In the genomic region with DNA sequence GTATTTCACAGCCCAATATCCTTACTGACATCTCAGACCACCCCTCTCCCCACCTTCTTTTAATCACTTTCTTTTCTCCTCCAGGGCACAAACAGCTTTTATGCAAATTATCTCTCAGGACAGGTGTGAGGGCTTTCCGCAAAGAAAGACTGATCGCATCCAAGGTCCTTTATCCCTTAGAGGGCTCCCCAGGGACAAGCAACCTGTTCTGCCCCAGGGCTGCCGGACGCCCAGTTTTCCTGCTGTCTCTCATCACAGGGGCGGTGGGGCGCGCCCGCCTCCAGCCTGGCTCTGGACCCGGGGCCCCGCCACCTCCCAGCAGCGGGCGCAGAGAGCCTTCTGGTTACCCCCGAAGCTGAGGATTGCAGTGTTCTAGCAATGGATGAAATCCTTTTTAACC, we compare ENCODE assay signal across 8 cellular contexts.
DNase-seq lines count a peak whose midpoint lies in the region; ATAC-seq and TF ChIP-seq lines count a peak whose summit lies in the region.

No MANE protein-coding gene starts in this region.

- H3K4me3 ChIP-seq in CD8-positive, alpha-beta T cell (ENCODE audit: low read depth, low read length) = peak overlapping the region; percentile 57
- peak overlapping the region; percentile 58 to 72 for H3K4me3 ChIP-seq in muscle layer of duodenum (ENCODE audit: low read depth in 1 of 2, low read length in 2 of 2)

- H3K4me1 ChIP-seq in CD8-positive, alpha-beta T cell (ENCODE audit: insufficient read depth, low read length) = peaks cover 20% of the 10 kb centered on the region
- H3K4me1 ChIP-seq in muscle layer of duodenum (ENCODE audit: control insufficient read depth in 1 of 2, insufficient read depth in 2 of 2, low read length in 2 of 2) = peaks cover 7 to 8% of the 10 kb centered on the region in 2 donors

- POLR2A ChIA-PET in CD8-positive, alpha-beta T cell (lab: Charles Lee) = interaction anchor here (1.2 to 2.3 kb wide), 6 partner anchors 11 to 1109 kb away, joined by 3 to 15 read pairs (median 5); a partner anchor contains a TSS

- no peaks in the 10 kb centered on the region for H3K36me3 ChIP-seq in CD8-positive, alpha-beta T cell (ENCODE audit: insufficient read depth, low read length)
- no peaks in the 10 kb centered on the region for H3K36me3 ChIP-seq in muscle layer of duodenum (ENCODE audit: control insufficient read depth in 1 of 2, insufficient read depth in 2 of 2, low read length in 2 of 2)

- H3K4me1 Mint-ChIP-seq in CD8-positive, alpha-beta T cell (ENCODE audit: low read depth) = peaks cover 32% of the 10 kb centered on the region

- ATAC-seq in CD8-positive, alpha-beta T cell = no peak

- CTCF ChIA-PET in CD8-positive, alpha-beta T cell (lab: Charles Lee) = interaction anchor here (1.0 kb wide), 1 partner anchor 70 kb away, joined by 3 read pairs; no protein-coding TSS in a partner anchor

- H3K4me3 Mint-ChIP-seq in CD8-positive, alpha-beta T cell = peak overlapping the region; percentile 95

- no peaks in the 10 kb centered on the region for H3K9me3 Mint-ChIP-seq in CD8-positive, alpha-beta T cell

- peaks cover 3% of the 10 kb centered on the region for H3K36me3 Mint-ChIP-seq in CD8-positive, alpha-beta T cell

- peak overlapping the region; percentile 89 for H3K27ac Mint-ChIP-seq in CD8-positive, alpha-beta T cell

- no peaks in the 10 kb centered on the region for H3K27me3 ChIP-seq in CD8-positive, alpha-beta T cell (ENCODE audit: insufficient read depth, low read length)
- H3K27me3 ChIP-seq in muscle layer of duodenum (ENCODE audit: low read depth, low read length) = no peaks in the 10 kb centered on the region

- no peaks in the 10 kb centered on the region for H3K9me3 ChIP-seq in CD8-positive, alpha-beta T cell (ENCODE audit: low read length)
- H3K9me3 ChIP-seq in muscle layer of duodenum (ENCODE audit: control insufficient read depth in 1 of 2, low read length in 2 of 2) = no peaks in the 10 kb centered on the region

- no peaks in the 10 kb centered on the region for H3K27me3 Mint-ChIP-seq in CD8-positive, alpha-beta T cell (ENCODE audit: low read depth)

- TF ChIP-seq CTCF in CD8-positive, alpha-beta T cell (IDR thresholded peaks at IDR 0.05) = no peak

- intact Hi-C loops in CD8-positive, alpha-beta T cell (cut with DNase I, micrococcal nuclease) = loop anchor here (1.0 to 10.0 kb wide), 6 partner anchors 69 to 590 kb away; a partner anchor contains a TSS

- peak overlapping the region; percentile 83 for H3K27ac ChIP-seq in CD8-positive, alpha-beta T cell (ENCODE audit: low read depth, low read length)
- peak overlapping the region; percentile 79 for H3K27ac ChIP-seq in muscle layer of duodenum (ENCODE audit: low read length)

- no peak for DNase-seq in CD8-positive, alpha-beta T cell
- DNase-seq in NCI-H146 (lab: John Stamatoyannopoulos, UW) (peak; percentile 81), cerebellum (ENCODE audit: low spot score) (peak; percentile 12), NCI-H128 (lab: John Stamatoyannopoulos, UW; ENCODE audit: unreplicated experiment) (no peak), kidney tubule cell (ENCODE audit: low spot score) (no peak), CD1c-positive myeloid dendritic cell (ENCODE audit: extremely low spot score) (no peak), islet precursor cell (no peak)

Comparison
In these comparisons a context has a peak if more than half of its experiments do, and no peak if none do; other contexts are left out.
1. DNase-seq: peak in NCI-H146 (single experiment) and cerebellum (single experiment); none in CD8-positive, alpha-beta T cell (0 of 7), NCI-H128 (single experiment), kidney tubule cell (single experiment), CD1c-positive myeloid dendritic cell (single experiment) and islet precursor cell (single experiment).